Comparison of ENCODE assay signal across 23 cellular contexts in genomic region chr3:148233403-148233802, GRCh38.
A peak's percentile ranks its signal among the peaks of the same experiment; 100 is the strongest.
DNase-seq lines count a peak whose midpoint lies in the region; ATAC-seq and TF ChIP-seq lines count a peak whose summit lies in the region.
"Had no signal": no experiment of that assay in that cellular context is flagged by ENCODE, and none has a peak within 500 bp of the region (broad histone marks: within the 10 kb centered on the region; RNA-seq: fewer than 3 reads in every experiment).

No MANE protein-coding gene starts in this region.

- peak; percentile 51 for ATAC-seq in GM18907 (IDR thresholded peaks at IDR 0.05; ENCODE audit: unreplicated experiment)
- ATAC-seq: gastrocnemius medialis, GM12878, GM23338, left cardiac atrium, psoas muscle had no signal

- H3K27ac ChIP-seq in brain microvascular endothelial cell = peak overlapping the region; percentile 68
- H3K27ac ChIP-seq: BLaER1, colonic mucosa, gastrocnemius medialis, Peyer's patch, psoas muscle had no signal

- no peaks in the 10 kb centered on the region for H3F3A ChIP-seq in Loucy (ENCODE audit: low read depth)

- DNase-seq in brain microvascular endothelial cell = peak; percentile 73
- no peak for DNase-seq in NOMO-1 treated with dmso at 0.1 percent for 144 hours (lab: John Stamatoyannopoulos, UW; ENCODE audit: unreplicated experiment)
- no peak for DNase-seq in NCI-H2171 (lab: John Stamatoyannopoulos, UW)
- DNase-seq in NCI-H2227 treated with DMSO at 0.1 percent for 48 hours (lab: John Stamatoyannopoulos, UW) = no peak
- no peak for DNase-seq in HEK293T (ENCODE audit: extremely low spot score)
- DNase-seq: activated CD4-positive, alpha-beta T cell treated with anti-CD3 and anti-CD28 coated beads, Interleukin-2, amount 10 ng/mL, durations not matched to agents 24 days and 14 days; activated naive CD4-positive, alpha-beta T cell; colonic mucosa; gastrocnemius medialis; GDM1; left cardiac atrium; NCI-H2081; NCI-H526 treated with DMSO at 0.1 percent for 48 hours; Peyer's patch; psoas muscle; small intestine; stimulated activated CD8-positive, alpha-beta memory T cell treated with anti-CD3 and anti-CD28 coated beads, Interleukin-4, amount 100 ng/mL, for 48 hours; substantia nigra had no signal

- H3K27me3 ChIP-seq in Loucy (ENCODE audit: insufficient read depth, low read length, poor library complexity, severe bottlenecking) (no peaks in the 10 kb centered on the region), brain microvascular endothelial cell (replicated peaks) (no peaks in the 10 kb centered on the region)
- H3K27me3 ChIP-seq: BLaER1, colonic mucosa, gastrocnemius medialis, Peyer's patch had no signal

- H3K4me2 ChIP-seq in Loucy (ENCODE audit: low read depth, low read length, poor library complexity, severe bottlenecking) = peak overlapping the region; percentile 5
- H3K4me2 ChIP-seq: BLaER1, GM23338 had no signal

- H2AFZ ChIP-seq in Loucy (ENCODE audit: low read length) = no peak overlapping the region
- H2AFZ ChIP-seq: GM23338 had no signal

- no peaks in the 10 kb centered on the region for H3K9me3 ChIP-seq in Loucy (ENCODE audit: insufficient read depth, low read depth, low read length)
- H3K9me3 ChIP-seq: BLaER1, colonic mucosa, gastrocnemius medialis, Peyer's patch, psoas muscle had no signal

- in situ Hi-C loops in brain microvascular endothelial cell (cut with HindIII; ENCODE audit: low pct_ligation_motif_present, low sequenced_read_pairs) = no loop called here

- H4K20me1 ChIP-seq in Loucy (ENCODE audit: insufficient read depth, low read length, poor library complexity, severe bottlenecking) = no peaks in the 10 kb centered on the region
- H4K20me1 ChIP-seq: BLaER1 had no signal

- POLR2A ChIA-PET in HEK293T (lab: Yijun Ruan, JAX) = no interaction called here

- H3K4me1 ChIP-seq in Loucy (ENCODE audit: insufficient read depth, low read length, poor library complexity, severe bottlenecking) = peaks cover 17% of the 10 kb centered on the region
- H3K4me1 ChIP-seq: BLaER1, colonic mucosa, gastrocnemius medialis, Peyer's patch, psoas muscle had no signal

- no peaks in the 10 kb centered on the region for H3K9me2 ChIP-seq in Loucy (replicated peaks; ENCODE audit: low read depth, low read length)

- CTCF ChIA-PET in HEK293T (lab: Yijun Ruan, JAX) = no interaction called here

- TF ChIP-seq CTCF in Loucy (conservative IDR thresholded peaks at IDR 0.05; ENCODE audit: low read length) (no peak), brain microvascular endothelial cell (IDR thresholded peaks at IDR 0.05; ENCODE audit: low read depth, low read length, missing control alignments) (no peak)

- no peak overlapping the region for H3K9ac ChIP-seq in Loucy (ENCODE audit: low read depth, low read length, poor library complexity, severe bottlenecking)
- H3K9ac ChIP-seq: BLaER1 had no signal

- H3K4me3 ChIP-seq in Loucy (ENCODE audit: low read length, poor library complexity, severe bottlenecking) (no peak overlapping the region), brain microvascular endothelial cell (ENCODE audit: low read depth, low read length) (no peak overlapping the region)
- H3K4me3 ChIP-seq: BLaER1, colonic mucosa, gastrocnemius medialis, GM12878, GM23338, Peyer's patch, psoas muscle had no signal

- no peaks in the 10 kb centered on the region for H3K79me2 ChIP-seq in Loucy (ENCODE audit: insufficient read depth, low read length)

- H3K36me3 ChIP-seq in Loucy (ENCODE audit: insufficient read depth, low read length) = no peaks in the 10 kb centered on the region
- no peaks in the 10 kb centered on the region for H3K36me3 ChIP-seq in brain microvascular endothelial cell (replicated peaks)
- H3K36me3 ChIP-seq: BLaER1, colonic mucosa, gastrocnemius medialis, Peyer's patch had no signal

TF ChIP-seq in HEK293T, 16 proteins besides CTCF, POLR2A, EP300 and RAD21:
- TF ChIP-seq CTBP1 (IDR thresholded peaks at IDR 0.05; ENCODE audit: borderline replicate concordance) = no peak
